ENCODE assay signal across 23 cellular contexts in genomic region chr22:30016596-30016995, GRCh38.
DNase-seq lines count a peak whose midpoint lies in the region; ATAC-seq and TF ChIP-seq lines count a peak whose summit lies in the region.
"Had no signal": no experiment of that assay in that cellular context is flagged by ENCODE, and none has a peak within 500 bp of the region (broad histone marks: within the 10 kb centered on the region; RNA-seq: fewer than 3 reads in every experiment).

No MANE protein-coding gene starts in this region.

- H3K9me3 ChIP-seq in SK-N-SH: no peaks in the 10 kb centered on the region
- no peaks in the 10 kb centered on the region for H3K9me3 ChIP-seq in fibroblast of lung (ENCODE audit: control insufficient read depth, insufficient read depth, low read depth, low read length)
- no peaks in the 10 kb centered on the region for H3K9me3 ChIP-seq in smooth muscle cell (replicated peaks; ENCODE audit: low read depth)
- H3K9me3 ChIP-seq: MG63 had no signal

- H3K9ac ChIP-seq in SK-N-SH (peak overlapping the region; percentile 11; the same call in 1 of the 2 replicates), fibroblast of lung (ENCODE audit: insufficient read depth, low read length) (no peak overlapping the region), smooth muscle cell (ENCODE audit: low read depth) (no peak overlapping the region)

- no peak overlapping the region for H3K4me3 Mint-ChIP-seq in activated T-helper 17 cell treated with anti-CD3 and anti-CD28 coated beads, Interleukin-2, amount 50 U/mL, for 72 hours
- H3K4me3 Mint-ChIP-seq: CD8-positive, alpha-beta T cell had no signal

- H3K27me3 ChIP-seq in SK-N-SH (ENCODE audit: insufficient read depth) (no peaks in the 10 kb centered on the region), fibroblast of lung (ENCODE audit: control insufficient read depth, insufficient read depth, low read length) (no peaks in the 10 kb centered on the region), smooth muscle cell (ENCODE audit: low read depth) (no peaks in the 10 kb centered on the region)
- H3K27me3 ChIP-seq: MG63 had no signal

- H3K79me2 ChIP-seq in SK-N-SH (ENCODE audit: insufficient read depth) (no peaks in the 10 kb centered on the region), fibroblast of lung (ENCODE audit: control insufficient read depth, insufficient read depth, low read length) (no peaks in the 10 kb centered on the region), smooth muscle cell (ENCODE audit: low read depth) (no peaks in the 10 kb centered on the region)

- CTCF ChIA-PET in SK-N-SH (lab: Yijun Ruan, JAX): interaction anchor here (1.2 to 5.8 kb wide), 3 partner anchors 13 to 381 kb away, joined by 3 to 54 read pairs (median 5); no protein-coding TSS in a partner anchor

- H3K4me1 Mint-ChIP-seq in activated T-helper 17 cell treated with anti-CD3 and anti-CD28 coated beads, Interleukin-2, amount 50 U/mL, for 72 hours: no peaks in the 10 kb centered on the region

- H3K27ac ChIP-seq in SK-N-SH (ENCODE audit: low read depth in 2 of 2, low read length in 1 of 2) (peak overlapping the region; percentile 77 to 92; a peak in 3 of 4 replicates), fibroblast of lung (ENCODE audit: insufficient read depth, low read length) (peak overlapping the region; percentile 11), smooth muscle cell (ENCODE audit: low read depth) (peak overlapping the region; percentile 15)
- H3K27ac ChIP-seq: PC-9, SK-N-MC had no signal

- WGBS in SK-N-SH (ENCODE audit: low lambda C conversion rate): 87% methylated on average over 4 of the region's 4 CpGs
- WGBS in smooth muscle cell (ENCODE audit: low lambda C conversion rate): 92% methylated on average over 4 of the region's 4 CpGs

- H3K27me3 Mint-ChIP-seq in activated T-helper 17 cell treated with anti-CD3 and anti-CD28 coated beads, Interleukin-2, amount 50 U/mL, for 72 hours: no peaks in the 10 kb centered on the region

- TF ChIP-seq EP300 in SK-N-SH (IDR thresholded peaks at IDR 0.05; ENCODE audit: borderline replicate concordance in 1 of 2, low read depth in 1 of 2, low read length in 1 of 2): no peak

- H2AFZ ChIP-seq in SK-N-SH (ENCODE audit: low read depth) (no peak overlapping the region), fibroblast of lung (ENCODE audit: low read length) (no peak overlapping the region), smooth muscle cell (ENCODE audit: low read depth) (no peak overlapping the region)
- H2AFZ ChIP-seq: PC-9 had no signal

- DNase-seq in EH (ENCODE audit: low read depth): peak; percentile 66
- no peak for DNase-seq in SK-N-SH
- DNase-seq in fibroblast of lung (ENCODE audit: low read depth in 2 of 2): peak in 1 of 2 donors; percentile 51
- DNase-seq in smooth muscle cell (lab: John Stamatoyannopoulos, UW; ENCODE audit: unreplicated experiment): no peak
- DNase-seq in left lobe of liver (ENCODE audit: low spot score): no peak
- DNase-seq: AML-193; C1 segment of cervical spinal cord; CD8-positive, alpha-beta T cell; DND-41; GDM1; Karpas-422; MG63; NCI-H1417 treated with DMSO at 0.1 percent for 48 hours; NCI-H1930; NCI-H226; NCI-H510A treated with DMSO at 0.1 percent for 48 hours; NCI-H748 treated with DMSO at 0.1 percent for 48 hours; PC-9; RPMI8226; SHP77 had no signal

- peak overlapping the region; percentile 46; the same call in 1 of the 2 replicates for H3K4me2 ChIP-seq in SK-N-SH
- H3K4me2 ChIP-seq in fibroblast of lung (ENCODE audit: extremely low read depth, insufficient read depth, low read length): no peak overlapping the region
- no peak overlapping the region for H3K4me2 ChIP-seq in smooth muscle cell
- H3K4me2 ChIP-seq: PC-9 had no signal

- H3K9me3 Mint-ChIP-seq in activated T-helper 17 cell treated with anti-CD3 and anti-CD28 coated beads, Interleukin-2, amount 50 U/mL, for 72 hours: no peaks in the 10 kb centered on the region
- H3K9me3 Mint-ChIP-seq: CD8-positive, alpha-beta T cell had no signal

- H3K4me3 ChIP-seq in SK-N-SH (ENCODE audit: low read depth in 2 of 2, low read length in 1 of 2) (no peak overlapping the region), fibroblast of lung (replicated peaks in 1 of 4; ENCODE audit: control extremely low read depth in 1 of 4, insufficient read depth in 1 of 4, low read depth in 3 of 4, low read length in 4 of 4) (no peak overlapping the region), smooth muscle cell (no peak overlapping the region)
- H3K4me3 ChIP-seq: MG63, PC-9, SK-N-MC had no signal

- TF ChIP-seq RAD21 in SK-N-SH (IDR thresholded peaks at IDR 0.05; ENCODE audit: low read length): no peak

- ATAC-seq in GM19467 (IDR thresholded peaks at IDR 0.05; ENCODE audit: unreplicated experiment): no peak
- ATAC-seq in activated T-helper 17 cell treated with anti-CD3 and anti-CD28 coated beads, Interleukin-2, amount 50 U/mL, for 72 hours (replicated peaks): no peak
- ATAC-seq in left lobe of liver: no peak
- ATAC-seq: CD8-positive, alpha-beta T cell had no signal

- H3K4me1 ChIP-seq in SK-N-SH (ENCODE audit: control insufficient read depth in 1 of 2, insufficient read depth in 2 of 2, low read depth in 1 of 2, low read length in 1 of 2) (peaks cover 16 to 21% of the 10 kb centered on the region in 2 experiments), fibroblast of lung (ENCODE audit: control insufficient read depth, extremely low read depth, insufficient read depth, low read length) (peaks cover 14% of the 10 kb centered on the region), smooth muscle cell (ENCODE audit: low read depth) (no peaks in the 10 kb centered on the region)

- no peaks in the 10 kb centered on the region for H3K9me2 ChIP-seq in SK-N-SH

- no peak overlapping the region for H3K27ac Mint-ChIP-seq in activated T-helper 17 cell treated with anti-CD3 and anti-CD28 coated beads, Interleukin-2, amount 50 U/mL, for 72 hours
- H3K27ac Mint-ChIP-seq: CD8-positive, alpha-beta T cell had no signal

- POLR2A ChIA-PET in SK-N-SH (lab: Yijun Ruan, JAX): no interaction called here

- H3K36me3 Mint-ChIP-seq in activated T-helper 17 cell treated with anti-CD3 and anti-CD28 coated beads, Interleukin-2, amount 50 U/mL, for 72 hours (ENCODE audit: low read depth): peaks cover 98% of the 10 kb centered on the region

- peaks cover 36% of the 10 kb centered on the region for H3F3A ChIP-seq in SK-N-SH (replicated peaks; ENCODE audit: insufficient read depth)
- H3F3A ChIP-seq in smooth muscle cell (ENCODE audit: low read depth): no peaks in the 10 kb centered on the region

- H4K20me1 ChIP-seq in SK-N-SH (ENCODE audit: insufficient read depth) (no peaks in the 10 kb centered on the region), fibroblast of lung (ENCODE audit: control insufficient read depth, extremely low read depth, insufficient read depth, low read length) (no peaks in the 10 kb centered on the region), smooth muscle cell (ENCODE audit: low read depth) (no peaks in the 10 kb centered on the region)

- H3K36me3 ChIP-seq in SK-N-SH (replicated peaks in 1 of 2; ENCODE audit: control insufficient read depth in 1 of 2, insufficient read depth in 2 of 2, low read length in 1 of 2) (peaks cover 49 to 56% of the 10 kb centered on the region in 2 experiments), fibroblast of lung (ENCODE audit: control insufficient read depth, insufficient read depth, low read length) (peaks cover 13% of the 10 kb centered on the region), smooth muscle cell (ENCODE audit: low read depth) (peaks cover 22% of the 10 kb centered on the region)

- no peak for TF ChIP-seq CTCF in SK-N-SH (IDR thresholded peaks at IDR 0.05)
- no peak for TF ChIP-seq CTCF in fibroblast of lung (conservative IDR thresholded peaks at IDR 0.05 in 1 of 2, IDR thresholded peaks at IDR 0.05 in 1 of 2; ENCODE audit: low read depth in 1 of 2, low read length in 2 of 2)
- no peak for TF ChIP-seq CTCF in smooth muscle cell (IDR thresholded peaks at IDR 0.05; ENCODE audit: borderline replicate concordance, insufficient read depth, poor library complexity, severe bottlenecking)

TF ChIP-seq in SK-N-SH, 30 proteins besides CTCF, POLR2A, EP300 and RAD21 (continues in another document):
- TF ChIP-seq ELF1 (IDR thresholded peaks at IDR 0.05): no peak
- no peak for TF ChIP-seq TCF12 (IDR thresholded peaks at IDR 0.05)
- no peak for TF ChIP-seq MXI1 (IDR thresholded peaks at IDR 0.05; ENCODE audit: low read depth, low read length)
- TF ChIP-seq USF2 (IDR thresholded peaks at IDR 0.05; ENCODE audit: borderline replicate concordance, low read depth, low read length): no peak
- no peak for TF ChIP-seq EZH2phosphoT487 (IDR thresholded peaks at IDR 0.05; ENCODE audit: borderline replicate concordance, low read depth)
- no peak for TF ChIP-seq CHD2 (IDR thresholded peaks at IDR 0.05; ENCODE audit: low read length, partially characterized antibody)
- TF ChIP-seq MAX (IDR thresholded peaks at IDR 0.05; ENCODE audit: low read depth): no peak

Comparison
In these comparisons a context has a peak if more than half of its experiments do, and no peak if none do; other contexts are left out.
1. H3K27ac ChIP-seq: peak in every context shown above with its lines; median percentile 84 in SK-N-SH; 15 in smooth muscle cell; 11 in fibroblast of lung.